Comparison of ENCODE assay signal across 25 cellular contexts in the genomic region with DNA sequence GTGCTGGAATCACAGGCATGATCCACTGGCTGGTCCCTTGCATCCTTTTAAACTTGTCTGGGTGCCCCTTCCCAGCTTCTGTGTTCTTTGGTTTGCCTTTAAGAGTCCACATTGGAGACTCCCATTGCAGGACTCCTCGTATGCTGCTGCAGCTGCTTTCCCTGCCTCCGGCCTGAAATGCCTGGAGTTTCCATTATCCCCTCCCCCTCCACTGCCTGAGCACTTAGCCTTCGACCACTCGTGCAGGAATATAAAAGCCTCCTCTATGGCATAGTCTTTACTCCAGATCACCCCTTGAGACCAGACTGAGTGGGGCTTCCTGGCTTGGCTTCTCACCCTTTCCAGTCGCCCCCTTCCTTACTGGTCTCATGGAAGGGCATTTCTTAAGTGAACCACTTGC.
"Had no signal": no experiment of that assay in that cellular context is flagged by ENCODE, and none has a peak within 500 bp of the region (broad histone marks: within the 10 kb centered on the region; RNA-seq: fewer than 3 reads in every experiment).

No MANE protein-coding gene starts in this region.

- ATAC-seq: activated CD4-positive, CD25-positive, alpha-beta regulatory T cell treated with anti-CD3 and anti-CD28 coated beads, Interleukin-2, amount 50 U/mL, for 24 hours; activated CD8-positive, alpha-beta T cell treated with anti-CD3 and anti-CD28 coated beads for 36 hours; activated T-cell treated with anti-CD3 and anti-CD28 coated beads, Interleukin-2, amount 50 U/mL, for 72 hours had no signal

- H3K4me1 ChIP-seq: Peyer's patch, SJCRH30 had no signal

- DNase-seq: activated CD4-positive, alpha-beta T cell treated with anti-CD3 and anti-CD28 coated beads for 4 hours; activated CD8-positive, alpha-beta memory T cell treated with anti-CD3 and anti-CD28 coated beads, Interleukin-2, amount 50 U/mL, for 4 hours; activated CD8-positive, alpha-beta T cell treated with anti-CD3 and anti-CD28 coated beads for 36 hours; activated gamma-delta T cell treated with Interleukin-2 at 50 U/mL for 16 hours; activated naive CD4-positive, alpha-beta T cell treated with anti-CD3 and anti-CD28 coated beads, Interleukin-2, amount 10 ng/mL, durations not matched to agents 7 days and 5 days; activated naive CD8-positive, alpha-beta T cell treated with anti-CD3 and anti-CD28 coated beads for 36 hours; activated T-cell treated with anti-CD3 and anti-CD28 coated beads, Interleukin-2, amount 50 U/mL, for 72 hours; brain microvascular endothelial cell; cerebellar nuclear complex; Kasumi-1; KBM-7; NCI-H1694 treated with DMSO at 0.1 percent for 48 hours; NCI-H2029 treated with DMSO at 0.1 percent for 48 hours; NCI-H2171; NCI-H345; NCI-H510A; Peyer's patch; Right ventricle myocardium superior; SJCRH30; SK-N-SH; T-helper 1 cell; WERI-Rb-1 had no signal

- H3K36me3 ChIP-seq: brain microvascular endothelial cell, cardiac muscle cell, Peyer's patch, SJCRH30, WERI-Rb-1 had no signal

- H3K9ac ChIP-seq: SK-N-SH had no signal

- H3K27ac ChIP-seq: brain microvascular endothelial cell, cardiac muscle cell, Peyer's patch, RWPE1, SJCRH30, WERI-Rb-1 had no signal

- H3K4me3 ChIP-seq: cardiac muscle cell, Peyer's patch, SJCRH30 had no signal

- H3K27me3 ChIP-seq: brain microvascular endothelial cell, cardiac muscle cell, Peyer's patch, SJCRH30 had no signal

- H3K4me2 ChIP-seq: SK-N-SH had no signal

- H3K9me3 ChIP-seq: Peyer's patch, SJCRH30, SK-N-SH had no signal
